In genomic region chr2:159793265-159793664, GRCh38 we compare ENCODE assay signal across 16 cellular contexts.
"Had no signal": no experiment of that assay in that cellular context is flagged by ENCODE, and none has a peak within 500 bp of the region (broad histone marks: within the 10 kb centered on the region; RNA-seq: fewer than 3 reads in every experiment).

No MANE protein-coding gene starts in this region.

- H3K27ac ChIP-seq: dorsolateral prefrontal cortex, epithelial cell of prostate, hepatocyte had no signal

- DNase-seq: activated CD4-positive, alpha-beta T cell treated with anti-CD3 and anti-CD28 coated beads for 36 hours; activated CD4-positive, alpha-beta T cell treated with anti-CD3 and anti-CD28 coated beads, Interleukin-2, amount 50 U/mL, for 48 hours; activated gamma-delta T cell treated with Interleukin-2 at 50 U/mL for 16 hours; dorsolateral prefrontal cortex; foreskin fibroblast; left cardiac atrium; nephron progenitor cell; occipital lobe; retina; stimulated activated CD4-positive, alpha-beta T cell treated with anti-CD3 and anti-CD28 coated beads, Interleukin-12 subunit alpha, Interleukin-12 subunit beta, amount 100 ng/mL, for 4 hours; stimulated activated CD4-positive, alpha-beta T cell treated with anti-CD3 and anti-CD28 coated beads, Interleukin-2, amount 100 ng/mL, for 24 hours; stimulated activated naive CD8-positive, alpha-beta T cell treated with anti-CD3 and anti-CD28 coated beads, Interleukin-15, Interleukin-2, amounts not matched to agents 100 U/mL and 50 U/mL, for 24 hours had no signal

- ATAC-seq: activated CD4-positive, alpha-beta T cell treated with anti-CD3 and anti-CD28 coated beads for 36 hours; left cardiac atrium; stimulated activated naive CD8-positive, alpha-beta T cell treated with anti-CD3 and anti-CD28 coated beads, Interleukin-15, Interleukin-2, amounts not matched to agents 100 U/mL and 50 U/mL, for 24 hours; WTC11 had no signal

- H3K36me3 ChIP-seq: tibial nerve had no signal

- H3K27me3 ChIP-seq: hepatocyte, tibial nerve had no signal

- H3K4me3 ChIP-seq: dorsolateral prefrontal cortex, hepatocyte, tibial nerve had no signal

- H3K9me3 ChIP-seq: tibial nerve had no signal
